Comparison of ENCODE assay signal across 8 cellular contexts in genomic region chr12:120115692-120116442, GRCh38. TPM values are rescaled to one million over a fixed set of nuclear protein-coding genes. Genes with fewer than 3 reads are reported as not detected.
DNase-seq lines count a peak whose midpoint lies in the region; ATAC-seq and TF ChIP-seq lines count a peak whose summit lies in the region.

No MANE protein-coding gene starts in this region.

- H3K27me3 Mint-ChIP-seq in activated T-helper 1 cell treated with anti-CD3 and anti-CD28 coated beads, Interleukin-12 subunit alpha, Interleukin-12 subunit beta, Interleukin-2, Interleukin-4 antibody, amounts not matched to agents 30 ng/mL and 10 ng/mL and 1 ng/mL, durations not matched to agents 14 hours and 24 hours and 36 hours (ENCODE audit: insufficient read depth) = no peaks in the 10 kb centered on the region

- peaks cover 71% of the 10 kb centered on the region for H3K4me1 Mint-ChIP-seq in activated T-helper 1 cell treated with anti-CD3 and anti-CD28 coated beads, Interleukin-12 subunit alpha, Interleukin-12 subunit beta, Interleukin-2, Interleukin-4 antibody, amounts not matched to agents 30 ng/mL and 10 ng/mL and 1 ng/mL, durations not matched to agents 14 hours and 24 hours and 36 hours (ENCODE audit: low read depth)

- intact Hi-C loops in A673 (cut with micrococcal nuclease; ENCODE audit: unreplicated experiment) (loop anchor here (10.0 kb wide), 1 partner anchor 149 kb away; the partner anchor contains the start of gene PXN), right cardiac atrium (cut with DNase I) (no loop called here)
- intact Hi-C loops in activated T-helper 1 cell treated with anti-CD3 and anti-CD28 coated beads, Interleukin-12 subunit alpha, Interleukin-12 subunit beta, Interleukin-2, Interleukin-4 antibody, amounts not matched to agents 30 ng/mL and 10 ng/mL and 1 ng/mL, durations not matched to agents 14 hours and 24 hours and 36 hours (cut with micrococcal nuclease) = loop anchor here (1.0 to 10.0 kb wide), 3 partner anchors 85 to 319 kb away; partner anchors contain the start of genes COX6A1 and RPLP0

- CTCF ChIA-PET in A673 (lab: Charles Lee) = interaction anchor here (0.6 to 1.7 kb wide), 2 partner anchors 150 to 251 kb away, joined by 4 to 5 read pairs; partner anchors contain the start of gene PXN

- ATAC-seq in GM18498 (IDR thresholded peaks at IDR 0.05; ENCODE audit: unreplicated experiment) (peak; percentile 11), right cardiac atrium (no peak), GM19023 (IDR thresholded peaks at IDR 0.05; ENCODE audit: unreplicated experiment) (no peak)

- no peaks in the 10 kb centered on the region for H3K36me3 ChIP-seq in A673 (ENCODE audit: insufficient read depth, low read length, poor library complexity, severe bottlenecking)

- peak overlapping the region; percentile 90 for H3K27ac Mint-ChIP-seq in activated T-helper 1 cell treated with anti-CD3 and anti-CD28 coated beads, Interleukin-12 subunit alpha, Interleukin-12 subunit beta, Interleukin-2, Interleukin-4 antibody, amounts not matched to agents 30 ng/mL and 10 ng/mL and 1 ng/mL, durations not matched to agents 14 hours and 24 hours and 36 hours

- no peaks in the 10 kb centered on the region for H3K9me3 ChIP-seq in A673 (ENCODE audit: low read depth, low read length, poor library complexity, severe bottlenecking)
- no peaks in the 10 kb centered on the region for H3K9me3 ChIP-seq in right cardiac atrium (ENCODE audit: control insufficient read depth, low read length)

- 15% methylated on average over 31 of the region's 31 CpGs for WGBS in right cardiac atrium

- no peaks in the 10 kb centered on the region for H3K27me3 ChIP-seq in A673 (replicated peaks; ENCODE audit: insufficient read depth, low read depth, low read length, poor library complexity)
- no peaks in the 10 kb centered on the region for H3K27me3 ChIP-seq in right cardiac atrium (ENCODE audit: control insufficient read depth, insufficient read depth)

- BruUV-seq in A673 (replicated peaks; lab: Mats Ljungman, UMichigan) = TSS peak; percentile 63

- H3K4me3 ChIP-seq in A673 (ENCODE audit: low read depth, low read length, poor library complexity, severe bottlenecking) (peak overlapping the region; percentile 98), right cardiac atrium (ENCODE audit: low read length) (peak overlapping the region; percentile 98), skin epidermis (peak overlapping the region; percentile 82 to 98 (median 86))

- H3K27ac ChIP-seq in A673 (ENCODE audit: low read depth, low read length, poor library complexity, severe bottlenecking) = peak overlapping the region; percentile 43
- peak overlapping the region; percentile 57 for H3K27ac ChIP-seq in right cardiac atrium (ENCODE audit: low read length)
- peak overlapping the region; percentile 78 to 99 (median 95) for H3K27ac ChIP-seq in skin epidermis

- TF ChIP-seq CTCF in A673 (conservative IDR thresholded peaks at IDR 0.05; ENCODE audit: low read depth, low read length) = no peak

- DNase-seq in A673 (ENCODE audit: low spot score) (peak; percentile 40), LHCN-M2 (ENCODE audit: low read depth) (peak; percentile 49), right cardiac atrium (peak in 2 of 3 donors; percentile 65 to 72), globus pallidus (ENCODE audit: low spot score) (no peak)
- peak; percentile 14 for DNase-seq in activated T-helper 1 cell treated with anti-CD3 and anti-CD28 coated beads, Interleukin-12 subunit alpha, Interleukin-12 subunit beta, Interleukin-2, Interleukin-4 antibody, amounts not matched to agents 30 ng/mL and 10 ng/mL and 1 ng/mL, durations not matched to agents 14 hours and 24 hours and 36 hours (ENCODE audit: low spot score)

- POLR2A ChIA-PET in A673 (lab: Charles Lee; ENCODE audit: low non-redundant PET) = interaction anchor here (1.6 kb wide), 1 partner anchor 85 kb away, joined by 12 read pairs; the partner anchor contains the start of gene RPLP0

- H3K9me3 Mint-ChIP-seq in activated T-helper 1 cell treated with anti-CD3 and anti-CD28 coated beads, Interleukin-12 subunit alpha, Interleukin-12 subunit beta, Interleukin-2, Interleukin-4 antibody, amounts not matched to agents 30 ng/mL and 10 ng/mL and 1 ng/mL, durations not matched to agents 14 hours and 24 hours and 36 hours = no peaks in the 10 kb centered on the region

- H3K4me3 Mint-ChIP-seq in activated T-helper 1 cell treated with anti-CD3 and anti-CD28 coated beads, Interleukin-12 subunit alpha, Interleukin-12 subunit beta, Interleukin-2, Interleukin-4 antibody, amounts not matched to agents 30 ng/mL and 10 ng/mL and 1 ng/mL, durations not matched to agents 14 hours and 24 hours and 36 hours = peak overlapping the region; percentile 99

- H3K4me1 ChIP-seq in A673 (ENCODE audit: insufficient read depth, low read length, poor library complexity, severe bottlenecking) = peaks cover 13% of the 10 kb centered on the region
- peaks cover 16% of the 10 kb centered on the region for H3K4me1 ChIP-seq in right cardiac atrium (ENCODE audit: control insufficient read depth, insufficient read depth, low read length)

- peaks cover 34% of the 10 kb centered on the region for H3K36me3 Mint-ChIP-seq in activated T-helper 1 cell treated with anti-CD3 and anti-CD28 coated beads, Interleukin-12 subunit alpha, Interleukin-12 subunit beta, Interleukin-2, Interleukin-4 antibody, amounts not matched to agents 30 ng/mL and 10 ng/mL and 1 ng/mL, durations not matched to agents 14 hours and 24 hours and 36 hours (ENCODE audit: low read depth)

RNA-seq across cellular contexts. Expression of gene RAB35, which starts 0.7 kb away (rescaled TPM):
- total RNA-seq in A673 (2021) = 57.9 and 63.0 TPM in 2 replicates
- 35.3 and 43.5 TPM in 2 replicates for total RNA-seq in LHCN-M2 (2014; rRNA removed)
- 41.0 TPM for polyA plus RNA-seq in LHCN-M2 (2012)
- total RNA-seq in activated T-helper 1 cell treated with anti-CD3 and anti-CD28 coated beads, Interleukin-12 subunit alpha, Interleukin-12 subunit beta, Interleukin-2, Interleukin-4 antibody, amounts not matched to agents 30 ng/mL and 10 ng/mL and 1 ng/mL, durations not matched to agents 14 hours and 24 hours and 36 hours = 89.2 and 94.2 TPM in 2 replicates
- 10 to 100 TPM; 21.3 to 32.0 (median 25.2) TPM for total RNA-seq in right cardiac atrium
- 20.1 TPM for polyA plus RNA-seq in right cardiac atrium

Comparison
In these comparisons a context has a peak if more than half of its experiments do, and no peak if none do; other contexts are left out.
1. H3K27ac ChIP-seq: peak in every context shown above with its lines; median percentile 95 in skin epidermis; 57 in right cardiac atrium; 43 in A673.
2. intact Hi-C loops: an anchor here in A673 (10.0 kb wide) and activated T-helper 1 cell treated with anti-CD3 and anti-CD28 coated beads, Interleukin-12 subunit alpha, Interleukin-12 subunit beta, Interleukin-2, Interleukin-4 antibody, amounts not matched to agents 30 ng/mL and 10 ng/mL and 1 ng/mL, durations not matched to agents 14 hours and 24 hours and 36 hours (1.0 to 10.0 kb wide); none called in right cardiac atrium.